In genomic region chr9:127566351-127567001, GRCh38 we compare ENCODE assay signal across 10 cellular contexts. TPM values are rescaled to one million over a fixed set of nuclear protein-coding genes. Genes with fewer than 3 reads are reported as not detected.
A peak's percentile ranks its signal among the peaks of the same experiment; 100 is the strongest.
DNase-seq lines count a peak whose midpoint lies in the region; ATAC-seq and TF ChIP-seq lines count a peak whose summit lies in the region.
"Had no signal": no experiment of that assay in that cellular context is flagged by ENCODE, and none has a peak within 500 bp of the region (broad histone marks: within the 10 kb centered on the region; RNA-seq: fewer than 3 reads in every experiment).

No MANE protein-coding gene starts in this region.

- no peaks in the 10 kb centered on the region for H3K9me3 ChIP-seq in mammary epithelial cell (replicated peaks; ENCODE audit: insufficient read depth, low read length)
- no peaks in the 10 kb centered on the region for H3K9me3 ChIP-seq in left lung
- no peaks in the 10 kb centered on the region for H3K9me3 ChIP-seq in thymus (ENCODE audit: control insufficient read depth)
- no peaks in the 10 kb centered on the region for H3K9me3 ChIP-seq in Karpas-422 (ENCODE audit: low read length)

- DNase-seq in T-helper 1 cell (no peak), mammary epithelial cell (peak; percentile 65), left lung (peak in 1 of 2 donors; percentile 76), Karpas-422 (no peak)
- DNase-seq: foreskin melanocyte, KBM-7 had no signal

- H3K27me3 ChIP-seq in mammary epithelial cell (ENCODE audit: insufficient read depth, low read length) (no peaks in the 10 kb centered on the region), left lung (peaks cover 0 to 22% of the 10 kb centered on the region in 2 donors), thymus (ENCODE audit: control insufficient read depth, insufficient read depth) (peaks cover 6% of the 10 kb centered on the region), Karpas-422 (ENCODE audit: low read length) (no peaks in the 10 kb centered on the region)

- no peak for TF ChIP-seq CTCF in mammary epithelial cell (conservative IDR thresholded peaks at IDR 0.05 in 1 of 2, IDR thresholded peaks at IDR 0.05 in 1 of 2; ENCODE audit: extremely low read depth in 1 of 2, insufficient read depth in 1 of 2, low read depth in 1 of 2, low read length in 2 of 2)
- TF ChIP-seq CTCF in left lung (IDR thresholded peaks at IDR 0.05) = no peak

- no peak overlapping the region for H3K27ac Mint-ChIP-seq in T-helper 1 cell treated with Interleukin-12 subunit alpha and Interleukin-12 subunit beta and Interleukin-4 antibody, amounts not matched to agents 30 μg/mL and 1 μg/mL, for 36 hours

- H3K27me3 Mint-ChIP-seq in T-helper 1 cell treated with Interleukin-12 subunit alpha and Interleukin-12 subunit beta and Interleukin-4 antibody, amounts not matched to agents 30 μg/mL and 1 μg/mL, for 36 hours (ENCODE audit: low read depth) = no peaks in the 10 kb centered on the region

- dilution Hi-C loops in mammary epithelial cell (cut with HindIII; ENCODE audit: low sequenced_read_pairs) = no loop called here

- BruUV-seq in mammary epithelial cell (replicated peaks; lab: Mats Ljungman, UMichigan) = TSS peak; percentile 4

- CTCF ChIA-PET in mammary epithelial cell (lab: Charles Lee; ENCODE audit: low non-redundant PET) = no interaction called here

- H3K79me2 ChIP-seq in mammary epithelial cell (ENCODE audit: insufficient read depth, low read length) = peaks cover 69% of the 10 kb centered on the region
- H3K79me2 ChIP-seq in Karpas-422 (ENCODE audit: low read length) = no peaks in the 10 kb centered on the region

- no peaks in the 10 kb centered on the region for H3K9me3 Mint-ChIP-seq in T-helper 1 cell treated with Interleukin-12 subunit alpha and Interleukin-12 subunit beta and Interleukin-4 antibody, amounts not matched to agents 30 μg/mL and 1 μg/mL, for 36 hours

- no peaks in the 10 kb centered on the region for H3K9me2 ChIP-seq in Karpas-422 (replicated peaks; ENCODE audit: insufficient read depth, low read length)

- no peak overlapping the region for H2AFZ ChIP-seq in mammary epithelial cell (ENCODE audit: low read depth, low read length)
- no peak overlapping the region for H2AFZ ChIP-seq in Karpas-422 (ENCODE audit: low read length)

- H3K27ac ChIP-seq in mammary epithelial cell (ENCODE audit: insufficient read depth, low read depth, low read length) = peak overlapping the region; percentile 68
- peak overlapping the region; percentile 86 for H3K27ac ChIP-seq in left lung
- H3K27ac ChIP-seq in thymus (ENCODE audit: low read depth) = peak overlapping the region; percentile 56
- no peak overlapping the region for H3K27ac ChIP-seq in Karpas-422 (ENCODE audit: low read length)

- under 1% methylated on average over 10 of the region's 11 CpGs for WGBS in mammary epithelial cell (ENCODE audit: low coverage, missing lambda C conversion rate)
- 89% methylated on average over 11 of the region's 11 CpGs for WGBS in thymus

- peaks cover 37% of the 10 kb centered on the region for H3K4me1 Mint-ChIP-seq in T-helper 1 cell treated with Interleukin-12 subunit alpha and Interleukin-12 subunit beta and Interleukin-4 antibody, amounts not matched to agents 30 μg/mL and 1 μg/mL, for 36 hours (ENCODE audit: low read depth)

- ATAC-seq in left lung = peak; percentile 29
- ATAC-seq in GM21717 (IDR thresholded peaks at IDR 0.05; ENCODE audit: unreplicated experiment) = no peak
- ATAC-seq in HG03460 (IDR thresholded peaks at IDR 0.05; ENCODE audit: unreplicated experiment) = no peak

- intact Hi-C loops in mammary epithelial cell (cut with micrococcal nuclease) = loop anchor here (1.0 kb wide), 1 partner anchor 20 kb away; no protein-coding TSS in a partner anchor
- intact Hi-C loops in left lung (cut with DNase I) = no loop called here

- H3K4me2 ChIP-seq in mammary epithelial cell (ENCODE audit: insufficient read depth, low read depth, low read length) (peak overlapping the region; percentile 85), Karpas-422 (ENCODE audit: low read depth, low read length, poor library complexity, severe bottlenecking) (no peak overlapping the region)

- H3K36me3 ChIP-seq in mammary epithelial cell (ENCODE audit: insufficient read depth, low read length) (peaks cover 9% of the 10 kb centered on the region), left lung (peaks cover 0 to 24% of the 10 kb centered on the region in 2 donors), thymus (ENCODE audit: control insufficient read depth, insufficient read depth) (no peaks in the 10 kb centered on the region), Karpas-422 (ENCODE audit: insufficient read depth, low read length) (no peaks in the 10 kb centered on the region)

- H3K36me3 Mint-ChIP-seq in T-helper 1 cell treated with Interleukin-12 subunit alpha and Interleukin-12 subunit beta and Interleukin-4 antibody, amounts not matched to agents 30 μg/mL and 1 μg/mL, for 36 hours (ENCODE audit: low read depth) = peaks cover 20% of the 10 kb centered on the region

- H3K9ac ChIP-seq in mammary epithelial cell (ENCODE audit: insufficient read depth, low read length) (peak overlapping the region; percentile 85), Karpas-422 (ENCODE audit: low read length) (no peak overlapping the region)

- in situ Hi-C loops in mammary epithelial cell (cut with MboI; ENCODE audit: low sequenced_read_pairs in 2 of 2) = no loop called here

- no peaks in the 10 kb centered on the region for H4K20me1 ChIP-seq in mammary epithelial cell (ENCODE audit: insufficient read depth, low read length)
- H4K20me1 ChIP-seq in Karpas-422 (ENCODE audit: insufficient read depth, low read depth, low read length) = no peaks in the 10 kb centered on the region

- peaks cover 59% of the 10 kb centered on the region for H3K4me1 ChIP-seq in mammary epithelial cell (ENCODE audit: insufficient read depth, low read length)
- peaks cover 40 to 81% of the 10 kb centered on the region in 2 donors for H3K4me1 ChIP-seq in left lung
- peaks cover 13% of the 10 kb centered on the region for H3K4me1 ChIP-seq in thymus (ENCODE audit: control insufficient read depth, insufficient read depth, low read length)
- peaks cover 6% of the 10 kb centered on the region for H3K4me1 ChIP-seq in Karpas-422 (ENCODE audit: low read length)

- H3K4me3 Mint-ChIP-seq in T-helper 1 cell treated with Interleukin-12 subunit alpha and Interleukin-12 subunit beta and Interleukin-4 antibody, amounts not matched to agents 30 μg/mL and 1 μg/mL, for 36 hours = peak overlapping the region; percentile 40

- peak overlapping the region; percentile 69 to 90 (median 73) for H3K4me3 ChIP-seq in mammary epithelial cell (replicated peaks in 1 of 3; ENCODE audit: insufficient read depth in 1 of 3, low read depth in 2 of 3, low read length in 3 of 3)
- H3K4me3 ChIP-seq in left lung = peak overlapping the region; percentile 81 to 92
- H3K4me3 ChIP-seq in thymus (ENCODE audit: low read length) = no peak overlapping the region
- H3K4me3 ChIP-seq in Karpas-422 (ENCODE audit: low read length) = no peak overlapping the region

RNA-seq across cellular contexts. Expression of gene STXBP1, which starts 45.6 kb away (rescaled TPM):
- total RNA-seq in mammary epithelial cell = 10 to 100 TPM; 32.5 to 72.5 TPM
- polyA plus RNA-seq in mammary epithelial cell = 31.6 TPM
- 107 TPM for polyA minus RNA-seq in mammary epithelial cell
- total RNA-seq in left lung = 10 to 100 TPM; 63.0 to 76.7 TPM
- 10.2 TPM for polyA plus RNA-seq in thymus
- 3.1 and 3.6 TPM in 2 replicates for total RNA-seq in Karpas-422 (2014; rRNA removed; shearing (Covaris generic); ENCODE audit: low replicate concordance)

Comparison
In these comparisons a context has a peak if more than half of its experiments do, and no peak if none do; other contexts are left out.
1. H3K4me3 ChIP-seq: peak in mammary epithelial cell (3 of 3) and left lung (2 of 2); none in thymus (single experiment) and Karpas-422 (single experiment).